ENCODE assay signal across 1 cellular context in the genomic region with DNA sequence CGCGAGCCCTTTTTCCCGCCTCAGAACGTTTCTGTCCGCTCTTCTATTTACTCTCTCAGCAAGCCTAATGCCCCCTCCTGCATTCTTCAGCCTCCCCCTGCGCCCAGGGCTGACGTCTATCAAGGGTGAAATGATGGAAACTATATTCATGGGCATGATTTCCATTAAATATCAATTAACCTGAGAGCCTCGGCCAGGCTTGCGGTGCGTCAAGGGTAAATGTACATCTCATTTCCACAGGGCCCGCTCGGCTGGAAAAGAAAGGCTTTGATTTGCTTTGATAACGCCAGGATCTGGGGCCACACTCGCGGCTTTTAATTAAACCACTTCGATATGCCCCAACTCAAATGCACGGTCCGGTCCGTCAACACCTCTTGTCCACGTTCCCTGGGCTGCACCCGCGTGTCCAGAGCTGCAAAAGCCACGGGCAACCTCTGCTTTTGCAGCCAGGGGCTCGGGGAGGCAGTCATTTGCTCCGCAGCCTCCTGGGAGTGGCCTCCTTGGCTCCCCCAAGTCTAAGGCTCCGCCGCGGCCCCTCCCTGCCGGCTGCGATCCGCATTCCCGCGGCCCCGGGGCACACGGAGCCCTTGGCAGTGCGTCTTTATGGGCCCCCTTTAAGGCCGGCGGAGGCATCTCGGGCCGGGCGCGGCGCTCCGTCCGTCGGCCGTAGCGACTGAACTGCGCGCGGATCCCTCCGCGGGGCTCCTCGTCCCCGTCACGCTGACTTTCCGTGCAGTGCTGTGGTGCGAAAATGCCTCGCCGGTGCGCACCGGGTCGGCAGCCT.
TF ChIP-seq lines count a peak whose summit lies in the region.

Gene HOXD8, plus strand, starts transcription at position 693 of the 784 bp plus-strand sequence. CDS start 662 bp downstream, outside the sequence.

TF ChIP-seq in A549, 52 proteins besides CTCF, POLR2A, EP300 and RAD21 (continued from another document):
- TF ChIP-seq PBX3 (IDR thresholded peaks at IDR 0.05) (peak; percentile 91), HOXB5 (CRISPR knock-in tag; IDR thresholded peaks at IDR 0.05) (no peak), ESRRA (IDR thresholded peaks at IDR 0.05; ENCODE audit: borderline replicate concordance, low read length) (no peak), MYC (IDR thresholded peaks at IDR 0.05; ENCODE audit: borderline replicate concordance, low read length) (no peak), NR3C1 (IDR thresholded peaks at IDR 0.05) (no peak), KDM5A (IDR thresholded peaks at IDR 0.05) (no peak), NPAS2 (CRISPR knock-in tag; IDR thresholded peaks at IDR 0.05; ENCODE audit: borderline replicate concordance) (no peak), HOXB13 (CRISPR knock-in tag; IDR thresholded peaks at IDR 0.05; ENCODE audit: low read depth) (no peak), FOSL2 (IDR thresholded peaks at IDR 0.05) (no peak), FOSL2 (CRISPR knock-in tag; IDR thresholded peaks at IDR 0.05) (no peak)
- TF ChIP-seq, protein P1, sequence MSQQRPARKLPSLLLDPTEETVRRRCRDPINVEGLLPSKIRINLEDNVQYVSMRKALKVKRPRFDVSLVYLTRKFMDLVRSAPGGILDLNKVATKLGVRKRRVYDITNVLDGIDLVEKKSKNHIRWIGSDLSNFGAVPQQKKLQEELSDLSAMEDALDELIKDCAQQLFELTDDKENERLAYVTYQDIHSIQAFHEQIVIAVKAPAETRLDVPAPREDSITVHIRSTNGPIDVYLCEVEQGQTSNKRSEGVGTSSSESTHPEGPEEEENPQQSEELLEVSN (IDR thresholded peaks at IDR 0.05; ENCODE audit: borderline replicate concordance, low read depth), result peak; percentile 74
- TF ChIP-seq, protein P2, sequence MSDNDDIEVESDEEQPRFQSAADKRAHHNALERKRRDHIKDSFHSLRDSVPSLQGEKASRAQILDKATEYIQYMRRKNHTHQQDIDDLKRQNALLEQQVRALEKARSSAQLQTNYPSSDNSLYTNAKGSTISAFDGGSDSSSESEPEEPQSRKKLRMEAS (IDR thresholded peaks at IDR 0.05), result peak; percentile 77
